9 cellular contexts compared by ENCODE assay signal in genomic region chr3:123194552-123194951, GRCh38. TPM values are rescaled to one million over a fixed set of nuclear protein-coding genes. Genes with fewer than 3 reads are reported as not detected.
A peak's percentile ranks its signal among the peaks of the same experiment; 100 is the strongest.
DNase-seq lines count a peak whose midpoint lies in the region; ATAC-seq and TF ChIP-seq lines count a peak whose summit lies in the region.
"Had no signal": no experiment of that assay in that cellular context is flagged by ENCODE, and none has a peak within 500 bp of the region (broad histone marks: within the 10 kb centered on the region; RNA-seq: fewer than 3 reads in every experiment).

No MANE protein-coding gene starts in this region.

- intact Hi-C loops in IMR-90 (cut with micrococcal nuclease) (loop anchor here (2.0 kb wide), 1 partner anchor 252 kb away; no protein-coding TSS in a partner anchor), natural killer cell (cut with micrococcal nuclease) (no loop called here)

- H3K36me3 Mint-ChIP-seq in endodermal cell (ENCODE audit: low read depth) (peaks cover 2% of the 10 kb centered on the region), natural killer cell (no peaks in the 10 kb centered on the region)
- H3K36me3 Mint-ChIP-seq: brain had no signal

- no peak overlapping the region for H2BK120ac ChIP-seq in IMR-90 (ENCODE audit: low read depth, low read length)

- H3K4me3 ChIP-seq in IMR-90 (ENCODE audit: insufficient read depth, low read depth, low read length) (no peak overlapping the region), endodermal cell (ENCODE audit: low read length) (no peak overlapping the region)

- no peaks in the 10 kb centered on the region for H3K27me3 Mint-ChIP-seq in endodermal cell (ENCODE audit: insufficient read depth)
- peaks cover 11% of the 10 kb centered on the region in 2 donors for H3K27me3 Mint-ChIP-seq in natural killer cell (ENCODE audit: low read depth in 2 of 2)

- H2BK15ac ChIP-seq in IMR-90 (ENCODE audit: low read depth, low read length), result no peak overlapping the region

- H3K36me3 ChIP-seq in IMR-90 (ENCODE audit: control insufficient read depth, insufficient read depth, low read length) (no peaks in the 10 kb centered on the region), endodermal cell (ENCODE audit: control insufficient read depth, insufficient read depth, low read length) (no peaks in the 10 kb centered on the region)

- peaks cover 19% of the 10 kb centered on the region for H3K4me1 Mint-ChIP-seq in endodermal cell
- H3K4me1 Mint-ChIP-seq in natural killer cell, result no peaks in the 10 kb centered on the region
- H3K4me1 Mint-ChIP-seq: brain had no signal

- H3K14ac ChIP-seq in IMR-90 (replicated peaks; ENCODE audit: low read depth, low read length), result no peak overlapping the region

- H4K91ac ChIP-seq in IMR-90 (ENCODE audit: insufficient read depth, low read depth, low read length), result no peak overlapping the region

- TF ChIP-seq POLR2A in IMR-90 (IDR thresholded peaks at IDR 0.05; ENCODE audit: low read depth, low read length), result no peak

- no TSS peak for BruUV-seq in IMR-90 (replicated peaks; lab: Mats Ljungman, UMichigan)

- peak; percentile 48 for TF ChIP-seq RAD21 in IMR-90 (IDR thresholded peaks at IDR 0.05; ENCODE audit: low read length)

- H3K4me2 ChIP-seq in IMR-90 (ENCODE audit: low read depth, low read length), result peak overlapping the region; percentile 32; the same call in 1 of the 2 replicates

- peak; percentile 50 for TF ChIP-seq CTCF in IMR-90 (conservative IDR thresholded peaks at IDR 0.05; ENCODE audit: low read depth, low read length)
- peak; percentile 81 for TF ChIP-seq CTCF in endodermal cell (conservative IDR thresholded peaks at IDR 0.05)
- no peak for TF ChIP-seq CTCF in natural killer cell (IDR thresholded peaks at IDR 0.05)

- H3K27me3 ChIP-seq in IMR-90 (ENCODE audit: control insufficient read depth, insufficient read depth, low read length) (no peaks in the 10 kb centered on the region), endodermal cell (ENCODE audit: control insufficient read depth, insufficient read depth, low read length, poor library complexity, severe bottlenecking) (no peaks in the 10 kb centered on the region)

- no peaks in the 10 kb centered on the region for H3K4me1 ChIP-seq in IMR-90 (ENCODE audit: control insufficient read depth, insufficient read depth, low read length)
- peaks cover 12% of the 10 kb centered on the region for H3K4me1 ChIP-seq in endodermal cell (ENCODE audit: control insufficient read depth, insufficient read depth, low read length)

- no peak overlapping the region for H3K23ac ChIP-seq in IMR-90 (ENCODE audit: low read depth, low read length)

- H2AK9ac ChIP-seq in IMR-90 (replicated peaks; ENCODE audit: low read depth, low read length, poor library complexity), result no peak overlapping the region

- no peak overlapping the region for H2AK5ac ChIP-seq in IMR-90 (ENCODE audit: low read depth, low read length)

- no peak overlapping the region for H4K5ac ChIP-seq in IMR-90 (ENCODE audit: low read depth, low read length)

- H3K4ac ChIP-seq in IMR-90 (ENCODE audit: low read depth, low read length), result no peak overlapping the region

- no CpG with 5 or more reads among the region's 10 CpGs for WGBS in IMR-90 (ENCODE audit: extremely low coverage in 2 of 2, insufficient read length in 1 of 2), 2 experiments
- 0 to 20% methylated on average over 1 to 10 of the region's 10 CpGs for WGBS in endodermal cell (ENCODE audit: insufficient coverage in 1 of 2, insufficient read length in 1 of 2), 2 experiments

- ATAC-seq in IMR-90 (ENCODE audit: low read depth) (peak; percentile 96), natural killer cell (no peak), GM18907 (IDR thresholded peaks at IDR 0.05; ENCODE audit: unreplicated experiment) (no peak)

- no peak overlapping the region for H3K9ac ChIP-seq in IMR-90 (ENCODE audit: low read depth, low read length)
- H3K9ac ChIP-seq in endodermal cell (ENCODE audit: extremely low read depth, low read length, poor library complexity, severe bottlenecking), result peak overlapping the region; percentile 0

- no peak overlapping the region for H3K4me3 Mint-ChIP-seq in endodermal cell
- no peak overlapping the region for H3K4me3 Mint-ChIP-seq in natural killer cell
- H3K4me3 Mint-ChIP-seq: brain had no signal

- POLR2A ChIA-PET in IMR-90 (lab: Charles Lee; ENCODE audit: unreplicated experiment), result no interaction called here

- in situ Hi-C loops in IMR-90 (cut with MboI; ENCODE audit: low sequenced_read_pairs), result no loop called here

- no peak overlapping the region for H2BK5ac ChIP-seq in IMR-90 (ENCODE audit: low read depth, low read length, poor library complexity, severe bottlenecking)

- no peak overlapping the region for H2BK20ac ChIP-seq in IMR-90 (ENCODE audit: low read depth, low read length)

- no peaks in the 10 kb centered on the region for H3K79me1 ChIP-seq in IMR-90 (ENCODE audit: low read depth in 1 of 2, low read length in 2 of 2)

- H3K18ac ChIP-seq in IMR-90 (ENCODE audit: low read depth, low read length), result no peak overlapping the region

- peaks cover 22% of the 10 kb centered on the region for H3K9me3 Mint-ChIP-seq in endodermal cell
- H3K9me3 Mint-ChIP-seq in natural killer cell, result no peaks in the 10 kb centered on the region

- DNase-seq in AG20443 (ENCODE audit: low spot score), result peak; percentile 44
- peak; percentile 19 for DNase-seq in IMR-90
- DNase-seq in endodermal cell, result peak; percentile 97
- peak; percentile 3 for DNase-seq in midbrain (lab: John Stamatoyannopoulos, UW)
- no peak for DNase-seq in natural killer cell
- no peak for DNase-seq in NCI-H187 (lab: John Stamatoyannopoulos, UW)
- DNase-seq in NCI-H446 treated with DMSO at 0.1 percent for 48 hours (lab: John Stamatoyannopoulos, UW), result no peak

- no peaks in the 10 kb centered on the region for H3K9me3 ChIP-seq in IMR-90 (ENCODE audit: control insufficient read depth, insufficient read depth, low read length)
- peaks cover 16% of the 10 kb centered on the region for H3K9me3 ChIP-seq in endodermal cell (ENCODE audit: control insufficient read depth, low read length)

- H3K27ac Mint-ChIP-seq in endodermal cell (peak overlapping the region; percentile 83), natural killer cell (no peak overlapping the region)

- H3K56ac ChIP-seq in IMR-90 (ENCODE audit: extremely low read depth, insufficient read depth, low read length), result no peak overlapping the region

- CTCF ChIA-PET in IMR-90 (lab: Yijun Ruan, JAX), result interaction anchor here (0.7 kb wide), 1 partner anchor 9 kb away, joined by 6 read pairs; no protein-coding TSS in a partner anchor

- no peak overlapping the region for H4K8ac ChIP-seq in IMR-90 (ENCODE audit: low read depth in 2 of 2, low read length in 2 of 2)

- no peak overlapping the region for H2AFZ ChIP-seq in IMR-90 (replicated peaks; ENCODE audit: low read length, poor library complexity)

- H3K9me1 ChIP-seq in IMR-90 (ENCODE audit: insufficient read depth, low read length), result no peaks in the 10 kb centered on the region

- dilution Hi-C loops in IMR-90 (cut with HindIII; ENCODE audit: low sequenced_read_pairs, unreplicated experiment), result no loop called here

- H4K20me1 ChIP-seq in IMR-90 (ENCODE audit: insufficient read depth, low read length), result no peaks in the 10 kb centered on the region

- H3K27ac ChIP-seq in IMR-90 (ENCODE audit: insufficient read depth, low read length), result no peak overlapping the region
- no peak overlapping the region for H3K27ac ChIP-seq in endodermal cell (ENCODE audit: low read depth, low read length)

TF ChIP-seq in IMR-90, 13 proteins besides CTCF, POLR2A, EP300 and RAD21:
- TF ChIP-seq SMC3 (IDR thresholded peaks at IDR 0.05; ENCODE audit: low read depth, low read length) (peak; percentile 36; the same call in 1 of the 2 replicates), CHD1 (IDR thresholded peaks at IDR 0.05; ENCODE audit: low read depth, low read length) (no peak), MAFK (IDR thresholded peaks at IDR 0.05; ENCODE audit: low read depth, low read length) (no peak)
TF ChIP-seq in IMR-90: peak in this region for 1.

RNA-seq across cellular contexts. Expression of gene SEC22A, which starts 7.2 kb away (rescaled TPM):
- 36.0 and 38.6 TPM in 2 replicates for total RNA-seq in IMR-90 (2012; rRNA removed)
- polyA plus RNA-seq in IMR-90 (2012; rRNA removed), result 14.0 and 17.5 TPM in 2 replicates
- 4.6 and 6.6 TPM in 2 replicates for polyA plus RNA-seq in IMR-90 (2012; cell fraction: cytosol; rRNA removed)
- polyA plus RNA-seq in IMR-90 (2012; cell fraction: nucleus; rRNA removed; ENCODE audit: low replicate concordance), result 2.1 and 18.0 TPM in 2 replicates
- 10 to 100 TPM; 19.5 to 21.8 TPM for total RNA-seq in endodermal cell
- 26.2 TPM for polyA plus RNA-seq in endodermal cell (2013, experiment 1 of 2)
- 23.2 TPM for polyA plus RNA-seq in endodermal cell (2013, experiment 2 of 2)
- 10 to 100 TPM; 16.4 to 21.2 (median 17.0) TPM for total RNA-seq in natural killer cell

Comparison
In these comparisons a context has a peak if more than half of its experiments do, and no peak if none do; other contexts are left out.
1. DNase-seq: peak in AG20443 (single experiment), IMR-90 (single experiment), endodermal cell (single experiment) and midbrain (single experiment); none in natural killer cell (single experiment), NCI-H187 (0 of 2) and NCI-H446 treated with DMSO at 0.1 percent for 48 hours (single experiment).